ENCODE assay signal across 1 cellular context in genomic region chr5:150357326-150358260, GRCh38.
TF ChIP-seq lines count a peak whose summit lies in the region.

A gene with protein sequence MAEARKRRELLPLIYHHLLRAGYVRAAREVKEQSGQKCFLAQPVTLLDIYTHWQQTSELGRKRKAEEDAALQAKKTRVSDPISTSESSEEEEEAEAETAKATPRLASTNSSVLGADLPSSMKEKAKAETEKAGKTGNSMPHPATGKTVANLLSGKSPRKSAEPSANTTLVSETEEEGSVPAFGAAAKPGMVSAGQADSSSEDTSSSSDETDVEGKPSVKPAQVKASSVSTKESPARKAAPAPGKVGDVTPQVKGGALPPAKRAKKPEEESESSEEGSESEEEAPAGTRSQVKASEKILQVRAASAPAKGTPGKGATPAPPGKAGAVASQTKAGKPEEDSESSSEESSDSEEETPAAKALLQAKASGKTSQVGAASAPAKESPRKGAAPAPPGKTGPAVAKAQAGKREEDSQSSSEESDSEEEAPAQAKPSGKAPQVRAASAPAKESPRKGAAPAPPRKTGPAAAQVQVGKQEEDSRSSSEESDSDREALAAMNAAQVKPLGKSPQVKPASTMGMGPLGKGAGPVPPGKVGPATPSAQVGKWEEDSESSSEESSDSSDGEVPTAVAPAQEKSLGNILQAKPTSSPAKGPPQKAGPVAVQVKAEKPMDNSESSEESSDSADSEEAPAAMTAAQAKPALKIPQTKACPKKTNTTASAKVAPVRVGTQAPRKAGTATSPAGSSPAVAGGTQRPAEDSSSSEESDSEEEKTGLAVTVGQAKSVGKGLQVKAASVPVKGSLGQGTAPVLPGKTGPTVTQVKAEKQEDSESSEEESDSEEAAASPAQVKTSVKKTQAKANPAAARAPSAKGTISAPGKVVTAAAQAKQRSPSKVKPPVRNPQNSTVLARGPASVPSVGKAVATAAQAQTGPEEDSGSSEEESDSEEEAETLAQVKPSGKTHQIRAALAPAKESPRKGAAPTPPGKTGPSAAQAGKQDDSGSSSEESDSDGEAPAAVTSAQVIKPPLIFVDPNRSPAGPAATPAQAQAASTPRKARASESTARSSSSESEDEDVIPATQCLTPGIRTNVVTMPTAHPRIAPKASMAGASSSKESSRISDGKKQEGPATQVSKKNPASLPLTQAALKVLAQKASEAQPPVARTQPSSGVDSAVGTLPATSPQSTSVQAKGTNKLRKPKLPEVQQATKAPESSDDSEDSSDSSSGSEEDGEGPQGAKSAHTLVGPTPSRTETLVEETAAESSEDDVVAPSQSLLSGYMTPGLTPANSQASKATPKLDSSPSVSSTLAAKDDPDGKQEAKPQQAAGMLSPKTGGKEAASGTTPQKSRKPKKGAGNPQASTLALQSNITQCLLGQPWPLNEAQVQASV (N-terminal part only) (plus strand): TSS chr5:150357697. CDS start chr5:150357747, 50 bp downstream.

TF ChIP-seq in HepG2, 621 proteins besides CTCF, POLR2A, EP300 and RAD21 (continued from another document and continues in another):
- no peak; the same call in 1 of the 2 replicates for TF ChIP-seq ZBTB40 (IDR thresholded peaks at IDR 0.05)
- TF ChIP-seq ZBTB40 (CRISPR knock-in tag; IDR thresholded peaks at IDR 0.05), result no peak
- TF ChIP-seq ZNF891 (CRISPR knock-in tag; IDR thresholded peaks at IDR 0.05), result peak; percentile 77; the same call in 1 of the 2 replicates
- TF ChIP-seq, protein P1, sequence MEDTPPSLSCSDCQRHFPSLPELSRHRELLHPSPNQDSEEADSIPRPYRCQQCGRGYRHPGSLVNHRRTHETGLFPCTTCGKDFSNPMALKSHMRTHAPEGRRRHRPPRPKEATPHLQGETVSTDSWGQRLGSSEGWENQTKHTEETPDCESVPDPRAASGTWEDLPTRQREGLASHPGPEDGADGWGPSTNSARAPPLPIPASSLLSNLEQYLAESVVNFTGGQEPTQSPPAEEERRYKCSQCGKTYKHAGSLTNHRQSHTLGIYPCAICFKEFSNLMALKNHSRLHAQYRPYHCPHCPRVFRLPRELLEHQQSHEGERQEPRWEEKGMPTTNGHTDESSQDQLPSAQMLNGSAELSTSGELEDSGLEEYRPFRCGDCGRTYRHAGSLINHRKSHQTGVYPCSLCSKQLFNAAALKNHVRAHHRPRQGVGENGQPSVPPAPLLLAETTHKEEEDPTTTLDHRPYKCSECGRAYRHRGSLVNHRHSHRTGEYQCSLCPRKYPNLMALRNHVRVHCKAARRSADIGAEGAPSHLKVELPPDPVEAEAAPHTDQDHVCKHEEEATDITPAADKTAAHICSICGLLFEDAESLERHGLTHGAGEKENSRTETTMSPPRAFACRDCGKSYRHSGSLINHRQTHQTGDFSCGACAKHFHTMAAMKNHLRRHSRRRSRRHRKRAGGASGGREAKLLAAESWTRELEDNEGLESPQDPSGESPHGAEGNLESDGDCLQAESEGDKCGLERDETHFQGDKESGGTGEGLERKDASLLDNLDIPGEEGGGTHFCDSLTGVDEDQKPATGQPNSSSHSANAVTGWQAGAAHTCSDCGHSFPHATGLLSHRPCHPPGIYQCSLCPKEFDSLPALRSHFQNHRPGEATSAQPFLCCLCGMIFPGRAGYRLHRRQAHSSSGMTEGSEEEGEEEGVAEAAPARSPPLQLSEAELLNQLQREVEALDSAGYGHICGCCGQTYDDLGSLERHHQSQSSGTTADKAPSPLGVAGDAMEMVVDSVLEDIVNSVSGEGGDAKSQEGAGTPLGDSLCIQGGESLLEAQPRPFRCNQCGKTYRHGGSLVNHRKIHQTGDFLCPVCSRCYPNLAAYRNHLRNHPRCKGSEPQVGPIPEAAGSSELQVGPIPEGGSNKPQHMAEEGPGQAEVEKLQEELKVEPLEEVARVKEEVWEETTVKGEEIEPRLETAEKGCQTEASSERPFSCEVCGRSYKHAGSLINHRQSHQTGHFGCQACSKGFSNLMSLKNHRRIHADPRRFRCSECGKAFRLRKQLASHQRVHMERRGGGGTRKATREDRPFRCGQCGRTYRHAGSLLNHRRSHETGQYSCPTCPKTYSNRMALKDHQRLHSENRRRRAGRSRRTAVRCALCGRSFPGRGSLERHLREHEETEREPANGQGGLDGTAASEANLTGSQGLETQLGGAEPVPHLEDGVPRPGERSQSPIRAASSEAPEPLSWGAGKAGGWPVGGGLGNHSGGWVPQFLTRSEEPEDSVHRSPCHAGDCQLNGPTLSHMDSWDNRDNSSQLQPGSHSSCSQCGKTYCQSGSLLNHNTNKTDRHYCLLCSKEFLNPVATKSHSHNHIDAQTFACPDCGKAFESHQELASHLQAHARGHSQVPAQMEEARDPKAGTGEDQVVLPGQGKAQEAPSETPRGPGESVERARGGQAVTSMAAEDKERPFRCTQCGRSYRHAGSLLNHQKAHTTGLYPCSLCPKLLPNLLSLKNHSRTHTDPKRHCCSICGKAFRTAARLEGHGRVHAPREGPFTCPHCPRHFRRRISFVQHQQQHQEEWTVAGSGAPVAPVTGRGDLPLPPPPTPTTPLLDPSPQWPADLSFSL (CRISPR knock-in tag; IDR thresholded peaks at IDR 0.05), result no peak
- TF ChIP-seq TOE1 (CRISPR knock-in tag; IDR thresholded peaks at IDR 0.05), result no peak; the same call in 1 of the 2 replicates
- TF ChIP-seq ZNF484 (CRISPR knock-in tag; IDR thresholded peaks at IDR 0.05; ENCODE audit: borderline replicate concordance, low read depth), result no peak
- TF ChIP-seq MED8 (CRISPR knock-in tag; IDR thresholded peaks at IDR 0.05; ENCODE audit: insufficient replicate concordance), result no peak
- TF ChIP-seq XBP1 (CRISPR knock-in tag; IDR thresholded peaks at IDR 0.05), result no peak
- TF ChIP-seq SIX1 (CRISPR knock-in tag; IDR thresholded peaks at IDR 0.05; ENCODE audit: borderline replicate concordance), result peak; percentile 81
- no peak for TF ChIP-seq HNRNPL (IDR thresholded peaks at IDR 0.05; ENCODE audit: low read depth, low read length)
- no peak for TF ChIP-seq SCMH1 (CRISPR knock-in tag; IDR thresholded peaks at IDR 0.05; ENCODE audit: borderline replicate concordance)
- no peak for TF ChIP-seq ZNF513 (CRISPR knock-in tag; conservative IDR thresholded peaks at IDR 0.05)
- TF ChIP-seq POLR2G (IDR thresholded peaks at IDR 0.05; ENCODE audit: low read depth, low read length), result peak; percentile 71
- TF ChIP-seq SETDB1 (CRISPR knock-in tag; IDR thresholded peaks at IDR 0.05; ENCODE audit: borderline replicate concordance), result no peak
- TF ChIP-seq ZNF563 (CRISPR knock-in tag; IDR thresholded peaks at IDR 0.05), result peak; percentile 90
- peak; percentile 50 for TF ChIP-seq ZEB1 (IDR thresholded peaks at IDR 0.05; ENCODE audit: insufficient replicate concordance, low read depth)
- TF ChIP-seq NCOA5 (CRISPR knock-in tag; IDR thresholded peaks at IDR 0.05), result no peak
- TF ChIP-seq ZNF12 (CRISPR knock-in tag; IDR thresholded peaks at IDR 0.05), result no peak
- TF ChIP-seq, protein P2, sequence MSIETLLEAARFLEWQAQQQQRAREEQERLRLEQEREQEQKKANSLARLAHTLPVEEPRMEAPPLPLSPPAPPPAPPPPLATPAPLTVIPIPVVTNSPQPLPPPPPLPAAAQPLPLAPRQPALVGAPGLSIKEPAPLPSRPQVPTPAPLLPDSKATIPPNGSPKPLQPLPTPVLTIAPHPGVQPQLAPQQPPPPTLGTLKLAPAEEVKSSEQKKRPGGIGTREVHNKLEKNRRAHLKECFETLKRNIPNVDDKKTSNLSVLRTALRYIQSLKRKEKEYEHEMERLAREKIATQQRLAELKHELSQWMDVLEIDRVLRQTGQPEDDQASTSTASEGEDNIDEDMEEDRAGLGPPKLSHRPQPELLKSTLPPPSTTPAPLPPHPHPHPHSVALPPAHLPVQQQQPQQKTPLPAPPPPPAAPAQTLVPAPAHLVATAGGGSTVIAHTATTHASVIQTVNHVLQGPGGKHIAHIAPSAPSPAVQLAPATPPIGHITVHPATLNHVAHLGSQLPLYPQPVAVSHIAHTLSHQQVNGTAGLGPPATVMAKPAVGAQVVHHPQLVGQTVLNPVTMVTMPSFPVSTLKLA (IDR thresholded peaks at IDR 0.05), result peak; percentile 64
- TF ChIP-seq GATAD1 (CRISPR knock-in tag; IDR thresholded peaks at IDR 0.05), result peak; percentile 76
- TF ChIP-seq, protein P3, sequence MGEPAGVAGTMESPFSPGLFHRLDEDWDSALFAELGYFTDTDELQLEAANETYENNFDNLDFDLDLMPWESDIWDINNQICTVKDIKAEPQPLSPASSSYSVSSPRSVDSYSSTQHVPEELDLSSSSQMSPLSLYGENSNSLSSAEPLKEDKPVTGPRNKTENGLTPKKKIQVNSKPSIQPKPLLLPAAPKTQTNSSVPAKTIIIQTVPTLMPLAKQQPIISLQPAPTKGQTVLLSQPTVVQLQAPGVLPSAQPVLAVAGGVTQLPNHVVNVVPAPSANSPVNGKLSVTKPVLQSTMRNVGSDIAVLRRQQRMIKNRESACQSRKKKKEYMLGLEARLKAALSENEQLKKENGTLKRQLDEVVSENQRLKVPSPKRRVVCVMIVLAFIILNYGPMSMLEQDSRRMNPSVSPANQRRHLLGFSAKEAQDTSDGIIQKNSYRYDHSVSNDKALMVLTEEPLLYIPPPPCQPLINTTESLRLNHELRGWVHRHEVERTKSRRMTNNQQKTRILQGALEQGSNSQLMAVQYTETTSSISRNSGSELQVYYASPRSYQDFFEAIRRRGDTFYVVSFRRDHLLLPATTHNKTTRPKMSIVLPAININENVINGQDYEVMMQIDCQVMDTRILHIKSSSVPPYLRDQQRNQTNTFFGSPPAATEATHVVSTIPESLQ (CRISPR knock-in tag; conservative IDR thresholded peaks at IDR 0.05), result no peak
- TF ChIP-seq JARID2 (CRISPR knock-in tag; IDR thresholded peaks at IDR 0.05; ENCODE audit: insufficient replicate concordance), result no peak
- TF ChIP-seq STAG1 (CRISPR knock-in tag; IDR thresholded peaks at IDR 0.05), result no peak
- TF ChIP-seq PAX8 (CRISPR knock-in tag; IDR thresholded peaks at IDR 0.05; ENCODE audit: borderline replicate concordance), result no peak
- no peak; the same call in none of the 2 replicates for TF ChIP-seq YEATS4 (CRISPR knock-in tag; IDR thresholded peaks at IDR 0.05; ENCODE audit: borderline replicate concordance)
- peak; percentile 92 for TF ChIP-seq SIN3B (IDR thresholded peaks at IDR 0.05; ENCODE audit: low read length)
- peak; percentile 54; the same call in 1 of the 2 replicates for TF ChIP-seq JUNB (CRISPR knock-in tag; IDR thresholded peaks at IDR 0.05; ENCODE audit: borderline replicate concordance)
